Comparison of ENCODE assay signal across 31 cellular contexts in genomic region chr10:108141064-108141463, GRCh38.
DNase-seq lines count a peak whose midpoint lies in the region; ATAC-seq, FAIRE-seq and TF ChIP-seq lines count a peak whose summit lies in the region.
"Had no signal": no experiment of that assay in that cellular context is flagged by ENCODE, and none has a peak within 500 bp of the region (broad histone marks: within the 10 kb centered on the region; RNA-seq: fewer than 3 reads in every experiment).

No MANE protein-coding gene starts in this region.

- POLR2A ChIA-PET in HepG2 (lab: Yijun Ruan, JAX), result no interaction called here

- TF ChIP-seq POLR2A in right lobe of liver (IDR thresholded peaks at IDR 0.05) (no peak), HepG2 (IDR thresholded peaks at IDR 0.05; ENCODE audit: insufficient read depth in 1 of 2, low read depth in 2 of 2, low read length in 2 of 2) (no peak)

- H3K4me1 ChIP-seq in right lobe of liver (no peaks in the 10 kb centered on the region), HepG2 (ENCODE audit: insufficient read depth, low read length) (no peaks in the 10 kb centered on the region)
- H3K4me1 ChIP-seq: A549, BE2C, BLaER1, Caco-2 had no signal

- no peak for TF ChIP-seq RAD21 in HepG2 (CRISPR knock-in tag; IDR thresholded peaks at IDR 0.05)

- DNase-seq in right lobe of liver, result no peak
- DNase-seq in HepG2 (ENCODE audit: low spot score), result no peak
- no peak for DNase-seq in left lobe of liver (ENCODE audit: low spot score)
- no peak for DNase-seq in KBM-7
- DNase-seq: 8988T; ACHN; AML-193; BE2C; C1 segment of cervical spinal cord; Caco-2; Calu3; CD4-positive, alpha-beta memory T cell; CD4-positive, alpha-beta T cell; CD4-positive, CD25-positive, alpha-beta regulatory T cell; CD8-positive, alpha-beta memory T cell; CD8-positive, alpha-beta T cell; COR-L47; DMS 273 treated with DMSO at 0.1 percent for 48 hours; DMS153; DMS53; DMS79; DMS79 treated with DMSO at 0.1 percent for 48 hours; DND-41; EL had no signal

- no peak for FAIRE-seq in HepG2 (lab: Jason Lieb, UNC)
- FAIRE-seq: A204.1, A549, D721Med had no signal

- CTCF ChIA-PET in HepG2 (lab: Yijun Ruan, JAX; ENCODE audit: low intra/inter-chr PET ratio, low total read pairs), result no interaction called here

- TF ChIP-seq CTCF in right lobe of liver (IDR thresholded peaks at IDR 0.05) (no peak), HepG2 (CRISPR knock-in tag; IDR thresholded peaks at IDR 0.05) (no peak)

- no peak overlapping the region for H3K9ac ChIP-seq in HepG2 (ENCODE audit: insufficient read depth, low read depth, low read length)
- H3K9ac ChIP-seq: BLaER1; BLaER1 treated with 17β-estradiol and CSF1 and Interleukin-3, amounts not matched to agents 10 nM and 100 nM had no signal

- H3K9me3 ChIP-seq in right lobe of liver, result no peaks in the 10 kb centered on the region
- H3K9me3 ChIP-seq in HepG2 (ENCODE audit: low read length), result peaks cover 94% of the 10 kb centered on the region
- H3K9me3 ChIP-seq: BE2C, BLaER1, Caco-2 had no signal

- in situ Hi-C loops in HepG2 (cut with HindIII; ENCODE audit: extremely low pct_ligation_motif_present, low pct_unique_long_range_greater_than_20kb), result no loop called here
- in situ Hi-C loops in KBM-7 (cut with MboI; ENCODE audit: low pct_unique_long_range_greater_than_20kb, low sequenced_read_pairs), result no loop called here

- BruUV-seq in HepG2 (replicated peaks; lab: Mats Ljungman, UMichigan), result no TSS peak

- intact Hi-C loops in right lobe of liver (cut with DNase I), result no loop called here
- intact Hi-C loops in HepG2 (cut with micrococcal nuclease; ENCODE audit: unreplicated experiment), result no loop called here

- TF ChIP-seq EP300 in HepG2 (IDR thresholded peaks at IDR 0.05; ENCODE audit: low read depth in 2 of 2, low read length in 2 of 2), result no peak
- TF ChIP-seq EP300 in HepG2 (CRISPR knock-in tag; IDR thresholded peaks at IDR 0.05; ENCODE audit: borderline replicate concordance), result no peak

- no peaks in the 10 kb centered on the region for H3K79me2 ChIP-seq in HepG2 (ENCODE audit: insufficient read depth, low read length)

- no peak overlapping the region for H3K4me2 ChIP-seq in HepG2 (ENCODE audit: low read depth, low read length)
- H3K4me2 ChIP-seq: A549; BLaER1; BLaER1 treated with 17β-estradiol and CSF1 and Interleukin-3, amounts not matched to agents 10 nM and 100 nM had no signal

- 39% methylated on average over 1 of the region's 1 CpG for WGBS in right lobe of liver (ENCODE audit: insufficient coverage, low coverage, low lambda C conversion rate, missing lambda C conversion rate)
- WGBS in HepG2 (ENCODE audit: low lambda C conversion rate), result 2% methylated on average over 1 of the region's 1 CpG

- ATAC-seq in right lobe of liver (peak in 3 of 4 donors; percentile 32 to 65 (median 59)), HepG2 (no peak), left lobe of liver (peak; percentile 39)
- ATAC-seq: A549; CD8-positive, alpha-beta T cell had no signal

- H3K27me3 ChIP-seq in right lobe of liver (no peaks in the 10 kb centered on the region), HepG2 (ENCODE audit: control insufficient read depth in 1 of 2, insufficient read depth in 2 of 2, low read length in 2 of 2) (no peaks in the 10 kb centered on the region)
- H3K27me3 ChIP-seq: BE2C; BLaER1; BLaER1 treated with 17β-estradiol and CSF1 and Interleukin-3, amounts not matched to agents 10 nM and 100 nM had no signal

- H4K20me1 ChIP-seq in HepG2 (ENCODE audit: insufficient read depth, low read length), result no peaks in the 10 kb centered on the region
- H4K20me1 ChIP-seq: BLaER1; BLaER1 treated with 17β-estradiol and CSF1 and Interleukin-3, amounts not matched to agents 10 nM and 100 nM had no signal

- no peak overlapping the region for H2AFZ ChIP-seq in HepG2 (ENCODE audit: low read length)

- H3K4me3 ChIP-seq in right lobe of liver (no peak overlapping the region), HepG2 (replicated peaks in 1 of 3; ENCODE audit: insufficient read depth in 1 of 3, low read depth in 2 of 3, low read length in 3 of 3) (no peak overlapping the region)
- H3K4me3 ChIP-seq: A549; BLaER1; BLaER1 treated with 17β-estradiol and CSF1 and Interleukin-3, amounts not matched to agents 10 nM and 100 nM had no signal

- H3K36me3 ChIP-seq in right lobe of liver (no peaks in the 10 kb centered on the region), HepG2 (replicated peaks in 1 of 2; ENCODE audit: control insufficient read depth in 1 of 2, insufficient read depth in 2 of 2, low read length in 2 of 2) (no peaks in the 10 kb centered on the region)
- H3K36me3 ChIP-seq: BE2C; BLaER1; BLaER1 treated with 17β-estradiol and CSF1 and Interleukin-3, amounts not matched to agents 10 nM and 100 nM had no signal

- no peak overlapping the region for H3K27ac ChIP-seq in right lobe of liver
- no peak overlapping the region for H3K27ac ChIP-seq in HepG2 (ENCODE audit: extremely low read length, insufficient read depth, low read length)
- H3K27ac ChIP-seq: 22Rv1; A549; BLaER1; BLaER1 treated with 17β-estradiol and CSF1 and Interleukin-3, amounts not matched to agents 10 nM and 100 nM; C4-2B had no signal

TF ChIP-seq in HepG2, 621 proteins besides CTCF, POLR2A, EP300 and RAD21:
- TF ChIP-seq ZNF136 (CRISPR knock-in tag; IDR thresholded peaks at IDR 0.05; ENCODE audit: low read depth) (no peak), SYNCRIP (IDR thresholded peaks at IDR 0.05; ENCODE audit: insufficient read depth, low read depth, low read length) (no peak), ZNF746 (CRISPR knock-in tag; IDR thresholded peaks at IDR 0.05) (no peak), SRSF9 (IDR thresholded peaks at IDR 0.05; ENCODE audit: borderline replicate concordance, insufficient read depth, low read depth, low read length, poor library complexity, severe bottlenecking) (no peak), SOX13 (IDR thresholded peaks at IDR 0.05) (no peak), SOX13 (CRISPR knock-in tag; conservative IDR thresholded peaks at IDR 0.05 in 1 of 2, IDR thresholded peaks at IDR 0.05 in 1 of 2) (no peak), DNMT3B (CRISPR knock-in tag; conservative IDR thresholded peaks at IDR 0.05) (no peak)
